ENCODE assay signal across 8 cellular contexts in genomic region chr12:11765817-11766794, GRCh38.
A peak's percentile ranks its signal among the peaks of the same experiment; 100 is the strongest.
DNase-seq lines count a peak whose midpoint lies in the region; ATAC-seq and TF ChIP-seq lines count a peak whose summit lies in the region.

No MANE protein-coding gene starts in this region.

- CTCF ChIA-PET in IMR-90 (lab: Yijun Ruan, JAX), result no interaction called here

- H3K79me1 ChIP-seq in IMR-90 (ENCODE audit: low read depth in 1 of 2, low read length in 2 of 2), result peaks cover 45 to 88% of the 10 kb centered on the region in 2 experiments

- H2BK5ac ChIP-seq in IMR-90 (ENCODE audit: low read depth, low read length, poor library complexity, severe bottlenecking), result peak overlapping the region; percentile 75

- peak overlapping the region; percentile 66 for H2AK9ac ChIP-seq in IMR-90 (replicated peaks; ENCODE audit: low read depth, low read length, poor library complexity)

- H3K4me1 ChIP-seq in BLaER1 treated with 17β-estradiol and CSF1 and Interleukin-3, amounts not matched to agents 10 nM and 100 nM, result peaks cover 83 to 99% (median 98%) of the 10 kb centered on the region in 10 experiments
- peaks cover 38% of the 10 kb centered on the region for H3K4me1 ChIP-seq in IMR-90 (ENCODE audit: control insufficient read depth, insufficient read depth, low read length)

- H3K23ac ChIP-seq in IMR-90 (ENCODE audit: low read depth, low read length), result peak overlapping the region; percentile 95

- H2AFZ ChIP-seq in IMR-90 (replicated peaks; ENCODE audit: low read length, poor library complexity), result peak overlapping the region; percentile 70

- DNase-seq in IMR-90 (peak; percentile 70), activated T-cell treated with anti-CD3 and anti-CD28 coated beads for 24 hours (ENCODE audit: low read depth) (peak; percentile 71), fibroblast of the aortic adventitia (ENCODE audit: low read depth) (peak; percentile 95), putamen (ENCODE audit: low spot score) (peak; percentile 83), retina (no peak), DMS79 (lab: John Stamatoyannopoulos, UW) (no peak)

- TF ChIP-seq POLR2A in IMR-90 (IDR thresholded peaks at IDR 0.05; ENCODE audit: low read depth, low read length), result no peak

- TF ChIP-seq CTCF in IMR-90 (conservative IDR thresholded peaks at IDR 0.05; ENCODE audit: low read depth, low read length) (no peak), fibroblast of the aortic adventitia (IDR thresholded peaks at IDR 0.05; ENCODE audit: insufficient read depth, low read length) (no peak)

- WGBS in IMR-90 (ENCODE audit: extremely low coverage in 2 of 2, insufficient read length in 1 of 2), 2 experiments, result 5% methylated on average over 4 of the region's 19 CpGs; no CpG with 5 or more reads in 1 of the 2 experiments

- H3K56ac ChIP-seq in IMR-90 (ENCODE audit: extremely low read depth, insufficient read depth, low read length), result peak overlapping the region; percentile 79

- peak overlapping the region; percentile 93 for H3K14ac ChIP-seq in IMR-90 (replicated peaks; ENCODE audit: low read depth, low read length)

- peak overlapping the region; percentile 37 to 69 (median 59); a peak in 19 of 20 replicates for H3K4me3 ChIP-seq in BLaER1 treated with 17β-estradiol and CSF1 and Interleukin-3, amounts not matched to agents 10 nM and 100 nM
- H3K4me3 ChIP-seq in IMR-90 (ENCODE audit: insufficient read depth, low read depth, low read length) (no peak overlapping the region), fibroblast of the aortic adventitia (ENCODE audit: low read depth, low read length) (peak overlapping the region; percentile 6)

- H2AK5ac ChIP-seq in IMR-90 (ENCODE audit: low read depth, low read length), result peak overlapping the region; percentile 93

- H3K9me3 ChIP-seq in BLaER1 treated with 17β-estradiol and CSF1 and Interleukin-3, amounts not matched to agents 10 nM and 100 nM (replicated peaks in 1 of 11), result peaks cover 0 to 15% (median 5%) of the 10 kb centered on the region in 11 experiments; a peak in 11 of 22 replicates
- no peaks in the 10 kb centered on the region for H3K9me3 ChIP-seq in IMR-90 (ENCODE audit: control insufficient read depth, insufficient read depth, low read length)

- dilution Hi-C loops in IMR-90 (cut with HindIII; ENCODE audit: low sequenced_read_pairs, unreplicated experiment), result no loop called here

- ATAC-seq in GM21390 (IDR thresholded peaks at IDR 0.05; ENCODE audit: unreplicated experiment), result peak; percentile 63
- peak; percentile 57 for ATAC-seq in IMR-90 (ENCODE audit: low read depth)

- H3K27me3 ChIP-seq in BLaER1 treated with 17β-estradiol and CSF1 and Interleukin-3, amounts not matched to agents 10 nM and 100 nM, result no peaks in the 10 kb centered on the region
- H3K27me3 ChIP-seq in IMR-90 (ENCODE audit: control insufficient read depth, insufficient read depth, low read length), result no peaks in the 10 kb centered on the region

- peak overlapping the region; percentile 96 for H4K91ac ChIP-seq in IMR-90 (ENCODE audit: insufficient read depth, low read depth, low read length)

- intact Hi-C loops in IMR-90 (cut with micrococcal nuclease), result loop anchor here (2.0 to 10.0 kb wide), 2 partner anchors 113 to 269 kb away; no protein-coding TSS in a partner anchor

- H4K8ac ChIP-seq in IMR-90 (ENCODE audit: low read depth in 2 of 2, low read length in 2 of 2), result peak overlapping the region; percentile 90 to 97

- peak overlapping the region; percentile 98 for H2BK15ac ChIP-seq in IMR-90 (ENCODE audit: low read depth, low read length)

- peak overlapping the region; percentile 96 for H3K18ac ChIP-seq in IMR-90 (ENCODE audit: low read depth, low read length)

- H3K9me1 ChIP-seq in IMR-90 (ENCODE audit: insufficient read depth, low read length), result peaks cover 21% of the 10 kb centered on the region

- H3K9ac ChIP-seq in BLaER1 treated with 17β-estradiol and CSF1 and Interleukin-3, amounts not matched to agents 10 nM and 100 nM, result peak overlapping the region; percentile 72 to 90 (median 82)
- H3K9ac ChIP-seq in IMR-90 (ENCODE audit: low read depth, low read length), result peak overlapping the region; percentile 70

- peaks cover 13 to 78% (median 39%) of the 10 kb centered on the region in 11 experiments; a peak in 20 of 22 replicates for H3K36me3 ChIP-seq in BLaER1 treated with 17β-estradiol and CSF1 and Interleukin-3, amounts not matched to agents 10 nM and 100 nM
- peaks cover 4% of the 10 kb centered on the region; the same call in 1 of the 2 replicates for H3K36me3 ChIP-seq in IMR-90 (ENCODE audit: control insufficient read depth, insufficient read depth, low read length)

- peak overlapping the region; percentile 97 for H2BK120ac ChIP-seq in IMR-90 (ENCODE audit: low read depth, low read length)

- H4K5ac ChIP-seq in IMR-90 (ENCODE audit: low read depth, low read length), result peak overlapping the region; percentile 98

- peak overlapping the region; percentile 92 for H3K4ac ChIP-seq in IMR-90 (ENCODE audit: low read depth, low read length)

- H3K4me2 ChIP-seq in BLaER1 treated with 17β-estradiol and CSF1 and Interleukin-3, amounts not matched to agents 10 nM and 100 nM, result peak overlapping the region; percentile 85 to 95 (median 90)
- peak overlapping the region; percentile 58; the same call in 1 of the 2 replicates for H3K4me2 ChIP-seq in IMR-90 (ENCODE audit: low read depth, low read length)

- TF ChIP-seq RAD21 in IMR-90 (IDR thresholded peaks at IDR 0.05; ENCODE audit: low read length), result no peak

- peak overlapping the region; percentile 76 to 98 (median 92) for H3K27ac ChIP-seq in BLaER1 treated with 17β-estradiol and CSF1 and Interleukin-3, amounts not matched to agents 10 nM and 100 nM
- peak overlapping the region; percentile 94 for H3K27ac ChIP-seq in IMR-90 (ENCODE audit: insufficient read depth, low read length)

- no TSS peak for BruUV-seq in IMR-90 (replicated peaks; lab: Mats Ljungman, UMichigan)

- in situ Hi-C loops in IMR-90 (cut with MboI; ENCODE audit: low sequenced_read_pairs), result no loop called here

- H2BK20ac ChIP-seq in IMR-90 (ENCODE audit: low read depth, low read length), result peak overlapping the region; percentile 96

- no peaks in the 10 kb centered on the region for H4K20me1 ChIP-seq in BLaER1 treated with 17β-estradiol and CSF1 and Interleukin-3, amounts not matched to agents 10 nM and 100 nM
- no peaks in the 10 kb centered on the region for H4K20me1 ChIP-seq in IMR-90 (ENCODE audit: insufficient read depth, low read length)

- POLR2A ChIA-PET in IMR-90 (lab: Charles Lee; ENCODE audit: unreplicated experiment), result interaction anchor here (0.6 kb wide), 1 partner anchor 26 kb away, joined by 3 read pairs; no protein-coding TSS in a partner anchor

TF ChIP-seq in IMR-90, 13 proteins besides CTCF, POLR2A, EP300 and RAD21:
- TF ChIP-seq MAZ (IDR thresholded peaks at IDR 0.05; ENCODE audit: borderline replicate concordance, low read depth, low read length) (no peak), RFX5 (IDR thresholded peaks at IDR 0.05; ENCODE audit: low read depth, low read length) (no peak), NFE2L2 (IDR thresholded peaks at IDR 0.05; ENCODE audit: low read depth, low read length) (no peak), SMC3 (IDR thresholded peaks at IDR 0.05; ENCODE audit: low read depth, low read length) (no peak), CEBPB (IDR thresholded peaks at IDR 0.05; ENCODE audit: low read depth, low read length) (no peak), FOS (IDR thresholded peaks at IDR 0.05; ENCODE audit: low read depth, low read length) (no peak), MAFK (IDR thresholded peaks at IDR 0.05; ENCODE audit: low read depth, low read length) (no peak), MXI1 (IDR thresholded peaks at IDR 0.05; ENCODE audit: borderline replicate concordance, low read depth, low read length) (no peak), USF2 (IDR thresholded peaks at IDR 0.05; ENCODE audit: low read depth, low read length) (no peak), RCOR1 (IDR thresholded peaks at IDR 0.05; ENCODE audit: insufficient replicate concordance, low read length) (no peak), BHLHE40 (IDR thresholded peaks at IDR 0.05; ENCODE audit: low read depth, low read length) (no peak), CHD1 (IDR thresholded peaks at IDR 0.05; ENCODE audit: low read depth, low read length) (no peak), ELK1 (IDR thresholded peaks at IDR 0.05; ENCODE audit: borderline replicate concordance, low read depth, low read length) (no peak)

Comparison
In these comparisons a context has a peak if more than half of its experiments do, and no peak if none do; other contexts are left out.
1. DNase-seq: peak in IMR-90 (single experiment), activated T-cell treated with anti-CD3 and anti-CD28 coated beads for 24 hours (single experiment), fibroblast of the aortic adventitia (single experiment) and putamen (single experiment); none in retina (single experiment) and DMS79 (single experiment).